8 cellular contexts compared by ENCODE assay signal in genomic region chr13:31869582-31869981, GRCh38.
"Had no signal": no experiment of that assay in that cellular context is flagged by ENCODE, and none has a peak within 500 bp of the region (broad histone marks: within the 10 kb centered on the region; RNA-seq: fewer than 3 reads in every experiment).

No MANE protein-coding gene starts in this region.

- H3K4me3 ChIP-seq: K562 had no signal

- H3K4me2 ChIP-seq: KMS-11 had no signal

- ATAC-seq: HepG2, K562 had no signal

- FAIRE-seq: HepG2, HTR-8/SVneo, K562 had no signal

- H3K27ac ChIP-seq: HL-60, KMS-11 had no signal

- DNase-seq: IMR-90, KBM-7, KG1 had no signal

- H3K9ac ChIP-seq: KMS-11 had no signal
